ENCODE assay signal across 31 cellular contexts in genomic region chr17:80214878-80215210, GRCh38. TPM values are rescaled to one million over a fixed set of nuclear protein-coding genes. Genes with fewer than 3 reads are reported as not detected.
"Had no signal": no experiment of that assay in that cellular context is flagged by ENCODE, and none has a peak within 500 bp of the region (broad histone marks: within the 10 kb centered on the region; RNA-seq: fewer than 3 reads in every experiment).

No MANE protein-coding gene starts in this region.

- DNase-seq: activated B cell treated with CpG ODN at 0.5 μM for 24 hours; activated CD4-positive, alpha-beta T cell treated with anti-CD3 and anti-CD28 coated beads for 48 hours; activated CD4-positive, alpha-beta T cell treated with anti-CD3 and anti-CD28 coated beads, Interleukin-2, amount 50 U/mL, for 1 hour; activated CD4-positive, alpha-beta T cell treated with anti-CD3 and anti-CD28 coated beads, Interleukin-2, amount 50 U/mL, for 48 hours; activated CD8-positive, alpha-beta memory T cell treated with anti-CD3 and anti-CD28 coated beads for 24 hours; activated CD8-positive, alpha-beta T cell treated with anti-CD3 and anti-CD28 coated beads for 36 hours; activated effector memory CD4-positive, alpha-beta T cell treated with Interleukin-2 at 50 U/mL for 16 hours; activated gamma-delta T cell treated with Interleukin-2 at 50 U/mL for 16 hours; activated naive CD4-positive, alpha-beta T cell treated with anti-CD3 and anti-CD28 coated beads, Interleukin-2, amount 50 U/mL, for 16 hours; activated naive CD4-positive, alpha-beta T cell treated with Interleukin-2 at 50 U/mL for 16 hours; activated T-cell treated with anti-CD3 and anti-CD28 coated beads, Interleukin-2, amount 50 U/mL, for 4 hours; amniotic stem cell; anterior cingulate cortex; caudate nucleus; cortex of kidney; effector CD8-positive, alpha-beta T cell; esophagus squamous epithelium; foreskin melanocyte; T-helper 1 cell; T-helper 17 cell; T1000; WERI-Rb-1 had no signal

- H3K27ac ChIP-seq: epithelial cell of prostate, esophagus squamous epithelium, gastroesophageal sphincter, WERI-Rb-1 had no signal

- ATAC-seq: activated CD4-positive, CD25-positive, alpha-beta regulatory T cell treated with anti-CD3 and anti-CD28 coated beads, Interleukin-2, amount 50 U/mL, for 24 hours; activated CD8-positive, alpha-beta T cell treated with anti-CD3 and anti-CD28 coated beads for 36 hours; activated T-cell treated with anti-CD3 and anti-CD28 coated beads, Interleukin-2, amount 50 U/mL, for 4 hours; activated T-helper 17 cell treated with anti-CD3 and anti-CD28 coated beads, Interleukin-2, amount 50 U/mL, for 72 hours; gastroesophageal sphincter; T-helper 17 cell had no signal

- FAIRE-seq: astrocyte, colon, endometrium, endothelial cell of umbilical vein had no signal

- H3K27me3 ChIP-seq: esophagus squamous epithelium, gastroesophageal sphincter had no signal

- H3K4me3 ChIP-seq: esophagus squamous epithelium, gastroesophageal sphincter had no signal

- H3K9me3 ChIP-seq: esophagus squamous epithelium, gastroesophageal sphincter had no signal

RNA-seq across cellular contexts. Expression of gene CARD14, which starts 45.0 kb away (rescaled TPM):
- total RNA-seq: activated B cell treated with CpG ODN at 0.5 μM for 24 hours; activated T-cell treated with anti-CD3 and anti-CD28 coated beads, Interleukin-2, amount 50 U/mL, for 4 hours; activated T-helper 17 cell treated with anti-CD3 and anti-CD28 coated beads, Interleukin-2, amount 50 U/mL, for 72 hours; astrocyte; endothelial cell of umbilical vein; T-helper 17 cell had no signal
- polyA plus RNA-seq: endothelial cell of umbilical vein, fibroblast of lung had no signal
